Comparison of ENCODE assay signal across 20 cellular contexts in genomic region chr16:49587511-49587910, GRCh38.
"Had no signal": no experiment of that assay in that cellular context is flagged by ENCODE, and none has a peak within 500 bp of the region (broad histone marks: within the 10 kb centered on the region; RNA-seq: fewer than 3 reads in every experiment).

No MANE protein-coding gene starts in this region.

- H3K9me3 Mint-ChIP-seq: dendritic cell treated with granulocyte-macrophage colony-stimulating factor and Interleukin-4, amounts not matched to agents 40 ng/mL and 50 ng/mL, for 4 days; effector memory CD8-positive, alpha-beta T cell; immature natural killer cell; natural killer cell had no signal

- H3K27ac Mint-ChIP-seq: dendritic cell treated with granulocyte-macrophage colony-stimulating factor and Interleukin-4, amounts not matched to agents 40 ng/mL and 50 ng/mL, for 4 days; effector memory CD8-positive, alpha-beta T cell; immature natural killer cell; natural killer cell; progenitor cell of endocrine pancreas had no signal

- H3K36me3 ChIP-seq: esophagus squamous epithelium, gastroesophageal sphincter, neutrophil, ovary, stomach, thoracic aorta had no signal

- H3K27me3 Mint-ChIP-seq: dendritic cell treated with granulocyte-macrophage colony-stimulating factor and Interleukin-4, amounts not matched to agents 40 ng/mL and 50 ng/mL, for 4 days; progenitor cell of endocrine pancreas had no signal

- H3K27ac ChIP-seq: esophagus squamous epithelium, neutrophil, ovary, stomach, thoracic aorta had no signal

- H3K4me1 ChIP-seq: stomach had no signal

- DNase-seq: cerebellar nuclear complex; effector memory CD8-positive, alpha-beta T cell; esophagus squamous epithelium; foreskin fibroblast; immature natural killer cell; kidney; mammary epithelial cell; natural killer cell; right cardiac atrium; small intestine; stimulated activated CD4-positive, alpha-beta T cell treated with anti-CD3 and anti-CD28 coated beads, Interleukin-12 subunit alpha, Interleukin-12 subunit beta, amount 100 ng/mL, for 4 hours; stimulated activated naive CD4-positive, alpha-beta T cell had no signal

- H3K4me3 ChIP-seq: esophagus squamous epithelium, ovary, stomach had no signal

- H3K27me3 ChIP-seq: esophagus squamous epithelium, gastroesophageal sphincter, neutrophil, ovary had no signal

- H3K4me3 Mint-ChIP-seq: dendritic cell treated with granulocyte-macrophage colony-stimulating factor and Interleukin-4, amounts not matched to agents 40 ng/mL and 50 ng/mL, for 4 days; effector memory CD8-positive, alpha-beta T cell; immature natural killer cell; natural killer cell had no signal

- H3K36me3 Mint-ChIP-seq: immature natural killer cell, natural killer cell had no signal

- FAIRE-seq: colon, kidney, small intestine had no signal

- H3K9me3 ChIP-seq: esophagus squamous epithelium, gastroesophageal sphincter, neutrophil, ovary, stomach, thoracic aorta had no signal

- H3K4me1 Mint-ChIP-seq: immature natural killer cell, natural killer cell had no signal

- ATAC-seq: effector memory CD8-positive, alpha-beta T cell; natural killer cell; right cardiac atrium had no signal
